1 cellular context compared by ENCODE assay signal in the genomic region with DNA sequence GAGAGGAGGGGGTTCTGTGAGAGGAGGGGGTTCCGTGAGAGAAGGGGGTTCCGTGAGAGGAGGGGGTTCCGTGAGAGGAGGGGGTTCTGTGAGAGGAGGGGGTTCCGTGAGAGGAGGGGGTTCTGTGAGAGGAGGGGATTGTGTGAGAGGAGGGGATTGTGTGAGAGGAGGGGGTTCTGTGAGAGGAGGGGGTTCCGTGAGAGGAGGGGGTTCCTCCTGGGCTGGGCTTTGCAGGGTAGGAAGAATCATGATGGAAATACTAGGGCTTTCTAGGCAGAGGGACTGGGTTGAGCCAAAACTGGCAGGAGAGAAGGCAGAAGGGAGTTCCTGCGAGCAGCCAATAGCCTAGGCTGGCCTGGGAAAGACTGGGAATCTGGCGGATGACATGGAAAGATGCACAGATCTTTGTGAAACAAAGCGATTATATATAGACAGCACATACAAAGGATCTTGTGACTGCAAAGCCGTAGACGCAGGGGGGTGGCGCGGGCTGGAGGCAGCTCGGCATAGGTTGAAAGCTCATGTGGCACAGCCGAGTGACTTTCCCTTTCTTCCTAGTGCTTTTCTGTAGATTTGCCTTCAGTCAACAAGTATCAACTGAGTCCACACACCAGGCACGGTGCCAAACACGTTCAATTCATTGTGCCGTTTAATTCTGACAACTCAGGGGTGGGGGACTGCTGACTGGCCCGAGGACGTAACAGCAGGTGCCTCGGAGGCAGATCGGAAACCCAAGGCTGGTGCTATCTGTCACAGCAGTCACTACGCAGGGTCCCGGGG.
TF ChIP-seq lines count a peak whose summit lies in the region.

No MANE protein-coding gene starts in this region.

TF ChIP-seq in SK-N-SH treated with all-trans-retinoic acid at 6 μM for 48 hours, 23 proteins besides CTCF, POLR2A, EP300 and RAD21 (continued from another document):
- TF ChIP-seq, protein P1, sequence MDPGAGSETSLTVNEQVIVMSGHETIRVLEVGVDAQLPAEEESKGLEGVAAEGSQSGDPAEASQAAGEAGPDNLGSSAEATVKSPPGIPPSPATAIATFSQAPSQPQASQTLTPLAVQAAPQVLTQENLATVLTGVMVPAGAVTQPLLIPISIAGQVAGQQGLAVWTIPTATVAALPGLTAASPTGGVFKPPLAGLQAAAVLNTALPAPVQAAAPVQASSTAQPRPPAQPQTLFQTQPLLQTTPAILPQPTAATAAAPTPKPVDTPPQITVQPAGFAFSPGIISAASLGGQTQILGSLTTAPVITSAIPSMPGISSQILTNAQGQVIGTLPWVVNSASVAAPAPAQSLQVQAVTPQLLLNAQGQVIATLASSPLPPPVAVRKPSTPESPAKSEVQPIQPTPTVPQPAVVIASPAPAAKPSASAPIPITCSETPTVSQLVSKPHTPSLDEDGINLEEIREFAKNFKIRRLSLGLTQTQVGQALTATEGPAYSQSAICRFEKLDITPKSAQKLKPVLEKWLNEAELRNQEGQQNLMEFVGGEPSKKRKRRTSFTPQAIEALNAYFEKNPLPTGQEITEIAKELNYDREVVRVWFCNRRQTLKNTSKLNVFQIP (CRISPR knock-in tag; IDR thresholded peaks at IDR 0.05; ENCODE audit: borderline replicate concordance, low read depth), result no peak
- TF ChIP-seq CSDC2 (CRISPR knock-in tag; IDR thresholded peaks at IDR 0.05) (no peak), TCF4 (CRISPR knock-in tag; IDR thresholded peaks at IDR 0.05; ENCODE audit: borderline replicate concordance) (no peak), ISL1 (CRISPR knock-in tag; IDR thresholded peaks at IDR 0.05) (no peak), ZFP3 (CRISPR knock-in tag; IDR thresholded peaks at IDR 0.05) (no peak), ZNF8 (CRISPR knock-in tag; IDR thresholded peaks at IDR 0.05) (no peak), RARB (CRISPR knock-in tag; IDR thresholded peaks at IDR 0.05) (no peak)
TF ChIP-seq in SK-N-SH treated with all-trans-retinoic acid at 6 μM for 48 hours: peak in this region for 0.
